In the genomic region with DNA sequence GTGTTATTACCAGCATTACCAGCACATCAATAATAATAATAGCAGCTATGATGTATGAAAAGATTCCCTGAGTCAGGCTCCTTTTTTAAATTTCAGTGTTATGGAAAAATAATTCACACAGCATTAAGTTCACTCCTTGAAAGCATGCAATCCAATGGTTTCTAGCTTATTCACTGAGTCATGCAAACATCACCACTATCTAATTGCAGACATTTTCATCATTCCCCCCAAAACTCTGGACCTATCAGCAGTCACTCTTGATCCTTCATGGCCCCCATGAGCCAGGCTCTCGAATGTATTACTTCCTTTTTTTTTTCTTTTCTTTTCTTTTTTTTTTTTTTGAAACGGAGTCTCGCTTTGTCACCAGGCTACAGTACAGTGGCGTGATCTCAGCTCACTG, we compare ENCODE assay signal across 15 cellular contexts.
"Had no signal": no experiment of that assay in that cellular context is flagged by ENCODE, and none has a peak within 500 bp of the region (broad histone marks: within the 10 kb centered on the region; RNA-seq: fewer than 3 reads in every experiment).

No MANE protein-coding gene starts in this region.

- H3K9me3 ChIP-seq: neutrophil, suprapubic skin had no signal

- H3K27me3 ChIP-seq: cardiac muscle cell, hepatocyte, neutrophil, suprapubic skin had no signal

- ATAC-seq: activated naive CD8-positive, alpha-beta T cell treated with anti-CD3 and anti-CD28 coated beads, Interleukin-2, amount 50 U/mL, for 24 hours; activated T-helper 17 cell treated with anti-CD3 and anti-CD28 coated beads, Interleukin-2, amount 50 U/mL, for 72 hours; left lobe of liver; naive thymus-derived CD8-positive, alpha-beta T cell; stimulated activated naive CD8-positive, alpha-beta T cell treated with anti-CD3 and anti-CD28 coated beads, Interleukin-15, Interleukin-2, amounts not matched to agents 100 U/mL and 50 U/mL, for 24 hours had no signal

- H3K4me3 ChIP-seq: cardiac muscle cell, hepatocyte, suprapubic skin had no signal

- H2AFZ ChIP-seq: hepatocyte had no signal

- H3K4me1 ChIP-seq: suprapubic skin had no signal

- DNase-seq: activated CD4-positive, alpha-beta T cell treated with anti-CD3 and anti-CD28 coated beads for 1 hour; activated CD4-positive, alpha-beta T cell treated with anti-CD3 and anti-CD28 coated beads, Interleukin-2, amount 50 U/mL, for 48 hours; activated naive CD4-positive, alpha-beta T cell treated with anti-CD3 and anti-CD28 coated beads for 36 hours; activated naive CD8-positive, alpha-beta T cell treated with anti-CD3 and anti-CD28 coated beads, Interleukin-2, amount 50 U/mL, for 24 hours; effector CD8-positive, alpha-beta T cell; naive thymus-derived CD8-positive, alpha-beta T cell; stimulated activated CD4-positive, alpha-beta T cell treated with anti-CD3 and anti-CD28 coated beads, Interleukin-4, amount 100 ng/mL, for 1 hour; stimulated activated naive CD8-positive, alpha-beta T cell treated with anti-CD3 and anti-CD28 coated beads, Interleukin-15, Interleukin-2, amounts not matched to agents 100 U/mL and 50 U/mL, for 24 hours; SW 1271 had no signal

- H3K79me2 ChIP-seq: hepatocyte had no signal

- H3K4me2 ChIP-seq: hepatocyte had no signal

- H3K36me3 ChIP-seq: cardiac muscle cell, neutrophil, suprapubic skin had no signal

- H3K27ac ChIP-seq: cardiac muscle cell, hepatocyte, neutrophil, suprapubic skin had no signal
